1 cellular context compared by ENCODE assay signal in the genomic region with DNA sequence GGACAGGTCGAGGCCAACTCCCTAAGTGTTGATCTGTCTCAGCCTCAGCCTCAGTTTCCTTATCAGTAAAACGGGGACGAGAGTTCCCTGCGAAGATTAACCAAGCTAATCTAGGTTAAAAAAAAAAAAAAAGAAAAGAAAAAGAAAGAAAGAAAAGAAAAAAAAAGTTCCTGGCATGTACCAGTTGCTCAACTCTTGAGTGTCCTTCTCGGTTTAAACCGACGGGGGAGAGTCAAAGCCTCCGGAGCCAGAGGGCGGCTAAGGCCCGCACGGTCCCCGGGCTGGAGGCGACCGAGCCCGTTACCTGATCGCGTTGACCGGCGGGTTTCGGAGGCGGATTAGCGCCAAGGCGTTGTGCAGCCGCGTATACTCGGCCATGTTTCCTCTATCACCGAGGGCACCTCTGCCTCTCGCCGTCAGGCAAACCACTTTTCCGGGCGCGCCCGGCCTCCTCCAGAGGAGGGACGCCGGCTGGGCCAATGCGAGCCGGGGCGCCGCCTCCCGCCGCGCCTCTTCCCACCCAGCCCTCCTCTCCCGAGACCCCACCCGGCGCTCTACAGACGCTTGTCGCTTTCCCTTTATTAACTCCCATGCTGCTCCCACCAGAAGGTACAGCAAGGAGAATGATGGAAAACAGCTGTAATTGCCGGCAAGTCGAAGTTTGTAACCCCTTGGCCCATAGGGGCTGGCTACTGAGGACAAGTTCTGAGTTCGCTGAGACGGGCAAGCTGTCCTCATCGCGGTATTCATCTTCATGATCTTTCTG.
TF ChIP-seq lines count a peak whose summit lies in the region.

A gene (minus strand): TSS at position 405 of the 766 bp plus-strand sequence. CDS start 27 bp downstream, at position 378.

TF ChIP-seq in HepG2, 621 proteins besides CTCF, POLR2A, EP300 and RAD21 (continued from another document and continues in another):
- TF ChIP-seq FIP1L1 (IDR thresholded peaks at IDR 0.05; ENCODE audit: borderline replicate concordance, insufficient read depth, low read depth, low read length) (no peak), ZBTB8A (CRISPR knock-in tag; IDR thresholded peaks at IDR 0.05; ENCODE audit: borderline replicate concordance, low read depth) (no peak), AGO2 (optimal IDR thresholded peaks at IDR 0.05; ENCODE audit: low read depth, low read length) (peak; percentile 76), SP2 (CRISPR knock-in tag; IDR thresholded peaks at IDR 0.05) (no peak; the same call in 1 of the 2 replicates), WIZ (CRISPR knock-in tag; IDR thresholded peaks at IDR 0.05) (no peak), SRSF9 (IDR thresholded peaks at IDR 0.05; ENCODE audit: borderline replicate concordance, insufficient read depth, low read depth, low read length, poor library complexity, severe bottlenecking) (no peak), RARA (CRISPR knock-in tag; IDR thresholded peaks at IDR 0.05) (peak; percentile 12; the same call in 1 of the 2 replicates), ZNF230 (CRISPR knock-in tag; IDR thresholded peaks at IDR 0.05) (peak; percentile 71; the same call in 1 of the 2 replicates), DMAP1 (CRISPR knock-in tag; IDR thresholded peaks at IDR 0.05) (peak; percentile 54; the same call in 1 of the 2 replicates), ZNF746 (CRISPR knock-in tag; IDR thresholded peaks at IDR 0.05) (peak; percentile 51; the same call in 1 of the 2 replicates), SMAD9 (CRISPR knock-in tag; IDR thresholded peaks at IDR 0.05) (no peak), SRSF1 (optimal IDR thresholded peaks at IDR 0.05; ENCODE audit: low read depth, low read length) (peak; percentile 42), FLYWCH1 (CRISPR knock-in tag; IDR thresholded peaks at IDR 0.05) (no peak), ZNF501 (CRISPR knock-in tag; IDR thresholded peaks at IDR 0.05) (peak; percentile 70; the same call in 1 of the 2 replicates), NCOA5 (CRISPR knock-in tag; IDR thresholded peaks at IDR 0.05) (no peak), CEBPG (CRISPR knock-in tag; IDR thresholded peaks at IDR 0.05) (peak; percentile 24; the same call in 1 of the 2 replicates), MED13 (CRISPR knock-in tag; IDR thresholded peaks at IDR 0.05) (no peak), TARDBP (CRISPR knock-in tag; IDR thresholded peaks at IDR 0.05) (0 out of 2 replicates have a peak, but pooled peaks have one; percentile 28), ZNF788 (CRISPR knock-in tag; IDR thresholded peaks at IDR 0.05; ENCODE audit: borderline replicate concordance) (peak; percentile 42; the same call in 1 of the 2 replicates), ZNF572 (CRISPR knock-in tag; IDR thresholded peaks at IDR 0.05) (no peak), TCF12 (IDR thresholded peaks at IDR 0.05) (no peak), TCF12 (CRISPR knock-in tag; IDR thresholded peaks at IDR 0.05) (no peak), IRF2 (CRISPR knock-in tag; IDR thresholded peaks at IDR 0.05) (peak; percentile 66)
- TF ChIP-seq, protein P1, sequence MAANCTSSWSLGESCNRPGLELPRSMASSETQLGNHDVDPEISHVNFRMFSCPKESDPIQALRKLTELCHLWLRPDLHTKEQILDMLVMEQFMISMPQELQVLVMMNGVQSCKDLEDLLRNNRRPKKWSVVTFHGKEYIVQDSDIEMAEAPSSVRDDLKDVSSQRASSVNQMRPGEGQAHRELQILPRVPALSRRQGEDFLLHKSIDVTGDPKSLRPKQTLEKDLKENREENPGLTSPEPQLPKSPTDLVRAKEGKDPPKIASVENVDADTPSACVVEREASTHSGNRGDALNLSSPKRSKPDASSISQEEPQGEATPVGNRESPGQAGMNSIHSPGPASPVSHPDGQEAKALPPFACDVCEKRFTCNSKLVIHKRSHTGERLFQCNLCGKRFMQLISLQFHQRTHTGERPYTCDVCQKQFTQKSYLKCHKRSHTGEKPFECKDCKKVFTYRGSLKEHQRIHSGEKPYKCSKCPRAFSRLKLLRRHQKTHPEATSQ (CRISPR knock-in tag; IDR thresholded peaks at IDR 0.05; ENCODE audit: borderline replicate concordance), result no peak
- TF ChIP-seq, protein P2, sequence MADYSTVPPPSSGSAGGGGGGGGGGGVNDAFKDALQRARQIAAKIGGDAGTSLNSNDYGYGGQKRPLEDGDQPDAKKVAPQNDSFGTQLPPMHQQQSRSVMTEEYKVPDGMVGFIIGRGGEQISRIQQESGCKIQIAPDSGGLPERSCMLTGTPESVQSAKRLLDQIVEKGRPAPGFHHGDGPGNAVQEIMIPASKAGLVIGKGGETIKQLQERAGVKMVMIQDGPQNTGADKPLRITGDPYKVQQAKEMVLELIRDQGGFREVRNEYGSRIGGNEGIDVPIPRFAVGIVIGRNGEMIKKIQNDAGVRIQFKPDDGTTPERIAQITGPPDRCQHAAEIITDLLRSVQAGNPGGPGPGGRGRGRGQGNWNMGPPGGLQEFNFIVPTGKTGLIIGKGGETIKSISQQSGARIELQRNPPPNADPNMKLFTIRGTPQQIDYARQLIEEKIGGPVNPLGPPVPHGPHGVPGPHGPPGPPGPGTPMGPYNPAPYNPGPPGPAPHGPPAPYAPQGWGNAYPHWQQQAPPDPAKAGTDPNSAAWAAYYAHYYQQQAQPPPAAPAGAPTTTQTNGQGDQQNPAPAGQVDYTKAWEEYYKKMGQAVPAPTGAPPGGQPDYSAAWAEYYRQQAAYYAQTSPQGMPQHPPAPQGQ (CRISPR knock-in tag; IDR thresholded peaks at IDR 0.05; ENCODE audit: borderline replicate concordance), result no peak
- TF ChIP-seq, protein P3, sequence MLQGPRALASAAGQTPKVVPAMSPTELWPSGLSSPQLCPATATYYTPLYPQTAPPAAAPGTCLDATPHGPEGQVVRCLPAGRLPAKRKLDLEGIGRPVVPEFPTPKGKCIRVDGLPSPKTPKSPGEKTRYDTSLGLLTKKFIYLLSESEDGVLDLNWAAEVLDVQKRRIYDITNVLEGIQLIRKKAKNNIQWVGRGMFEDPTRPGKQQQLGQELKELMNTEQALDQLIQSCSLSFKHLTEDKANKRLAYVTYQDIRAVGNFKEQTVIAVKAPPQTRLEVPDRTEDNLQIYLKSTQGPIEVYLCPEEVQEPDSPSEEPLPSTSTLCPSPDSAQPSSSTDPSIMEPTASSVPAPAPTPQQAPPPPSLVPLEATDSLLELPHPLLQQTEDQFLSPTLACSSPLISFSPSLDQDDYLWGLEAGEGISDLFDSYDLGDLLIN (CRISPR knock-in tag; IDR thresholded peaks at IDR 0.05; ENCODE audit: borderline replicate concordance), result no peak
- TF ChIP-seq, protein P4, sequence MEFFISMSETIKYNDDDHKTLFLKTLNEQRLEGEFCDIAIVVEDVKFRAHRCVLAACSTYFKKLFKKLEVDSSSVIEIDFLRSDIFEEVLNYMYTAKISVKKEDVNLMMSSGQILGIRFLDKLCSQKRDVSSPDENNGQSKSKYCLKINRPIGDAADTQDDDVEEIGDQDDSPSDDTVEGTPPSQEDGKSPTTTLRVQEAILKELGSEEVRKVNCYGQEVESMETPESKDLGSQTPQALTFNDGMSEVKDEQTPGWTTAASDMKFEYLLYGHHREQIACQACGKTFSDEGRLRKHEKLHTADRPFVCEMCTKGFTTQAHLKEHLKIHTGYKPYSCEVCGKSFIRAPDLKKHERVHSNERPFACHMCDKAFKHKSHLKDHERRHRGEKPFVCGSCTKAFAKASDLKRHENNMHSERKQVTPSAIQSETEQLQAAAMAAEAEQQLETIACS (CRISPR knock-in tag; IDR thresholded peaks at IDR 0.05), result no peak
- TF ChIP-seq, protein P5, sequence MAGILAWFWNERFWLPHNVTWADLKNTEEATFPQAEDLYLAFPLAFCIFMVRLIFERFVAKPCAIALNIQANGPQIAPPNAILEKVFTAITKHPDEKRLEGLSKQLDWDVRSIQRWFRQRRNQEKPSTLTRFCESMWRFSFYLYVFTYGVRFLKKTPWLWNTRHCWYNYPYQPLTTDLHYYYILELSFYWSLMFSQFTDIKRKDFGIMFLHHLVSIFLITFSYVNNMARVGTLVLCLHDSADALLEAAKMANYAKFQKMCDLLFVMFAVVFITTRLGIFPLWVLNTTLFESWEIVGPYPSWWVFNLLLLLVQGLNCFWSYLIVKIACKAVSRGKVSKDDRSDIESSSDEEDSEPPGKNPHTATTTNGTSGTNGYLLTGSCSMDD (CRISPR knock-in tag; IDR thresholded peaks at IDR 0.05), result no peak
- TF ChIP-seq, protein P6, sequence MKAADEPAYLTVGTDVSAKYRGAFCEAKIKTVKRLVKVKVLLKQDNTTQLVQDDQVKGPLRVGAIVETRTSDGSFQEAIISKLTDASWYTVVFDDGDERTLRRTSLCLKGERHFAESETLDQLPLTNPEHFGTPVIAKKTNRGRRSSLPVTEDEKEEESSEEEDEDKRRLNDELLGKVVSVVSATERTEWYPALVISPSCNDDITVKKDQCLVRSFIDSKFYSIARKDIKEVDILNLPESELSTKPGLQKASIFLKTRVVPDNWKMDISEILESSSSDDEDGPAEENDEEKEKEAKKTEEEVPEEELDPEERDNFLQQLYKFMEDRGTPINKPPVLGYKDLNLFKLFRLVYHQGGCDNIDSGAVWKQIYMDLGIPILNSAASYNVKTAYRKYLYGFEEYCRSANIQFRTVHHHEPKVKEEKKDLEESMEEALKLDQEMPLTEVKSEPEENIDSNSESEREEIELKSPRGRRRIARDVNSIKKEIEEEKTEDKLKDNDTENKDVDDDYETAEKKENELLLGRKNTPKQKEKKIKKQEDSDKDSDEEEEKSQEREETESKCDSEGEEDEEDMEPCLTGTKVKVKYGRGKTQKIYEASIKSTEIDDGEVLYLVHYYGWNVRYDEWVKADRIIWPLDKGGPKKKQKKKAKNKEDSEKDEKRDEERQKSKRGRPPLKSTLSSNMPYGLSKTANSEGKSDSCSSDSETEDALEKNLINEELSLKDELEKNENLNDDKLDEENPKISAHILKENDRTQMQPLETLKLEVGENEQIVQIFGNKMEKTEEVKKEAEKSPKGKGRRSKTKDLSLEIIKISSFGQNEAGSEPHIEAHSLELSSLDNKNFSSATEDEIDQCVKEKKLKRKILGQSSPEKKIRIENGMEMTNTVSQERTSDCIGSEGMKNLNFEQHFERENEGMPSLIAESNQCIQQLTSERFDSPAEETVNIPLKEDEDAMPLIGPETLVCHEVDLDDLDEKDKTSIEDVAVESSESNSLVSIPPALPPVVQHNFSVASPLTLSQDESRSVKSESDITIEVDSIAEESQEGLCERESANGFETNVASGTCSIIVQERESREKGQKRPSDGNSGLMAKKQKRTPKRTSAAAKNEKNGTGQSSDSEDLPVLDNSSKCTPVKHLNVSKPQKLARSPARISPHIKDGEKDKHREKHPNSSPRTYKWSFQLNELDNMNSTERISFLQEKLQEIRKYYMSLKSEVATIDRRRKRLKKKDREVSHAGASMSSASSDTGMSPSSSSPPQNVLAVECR (CRISPR knock-in tag; IDR thresholded peaks at IDR 0.05; ENCODE audit: borderline replicate concordance), result peak; percentile 73; the same call in 1 of the 2 replicates
- TF ChIP-seq, protein P7, sequence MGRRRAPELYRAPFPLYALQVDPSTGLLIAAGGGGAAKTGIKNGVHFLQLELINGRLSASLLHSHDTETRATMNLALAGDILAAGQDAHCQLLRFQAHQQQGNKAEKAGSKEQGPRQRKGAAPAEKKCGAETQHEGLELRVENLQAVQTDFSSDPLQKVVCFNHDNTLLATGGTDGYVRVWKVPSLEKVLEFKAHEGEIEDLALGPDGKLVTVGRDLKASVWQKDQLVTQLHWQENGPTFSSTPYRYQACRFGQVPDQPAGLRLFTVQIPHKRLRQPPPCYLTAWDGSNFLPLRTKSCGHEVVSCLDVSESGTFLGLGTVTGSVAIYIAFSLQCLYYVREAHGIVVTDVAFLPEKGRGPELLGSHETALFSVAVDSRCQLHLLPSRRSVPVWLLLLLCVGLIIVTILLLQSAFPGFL (CRISPR knock-in tag; IDR thresholded peaks at IDR 0.05), result no peak
- TF ChIP-seq, protein P8, sequence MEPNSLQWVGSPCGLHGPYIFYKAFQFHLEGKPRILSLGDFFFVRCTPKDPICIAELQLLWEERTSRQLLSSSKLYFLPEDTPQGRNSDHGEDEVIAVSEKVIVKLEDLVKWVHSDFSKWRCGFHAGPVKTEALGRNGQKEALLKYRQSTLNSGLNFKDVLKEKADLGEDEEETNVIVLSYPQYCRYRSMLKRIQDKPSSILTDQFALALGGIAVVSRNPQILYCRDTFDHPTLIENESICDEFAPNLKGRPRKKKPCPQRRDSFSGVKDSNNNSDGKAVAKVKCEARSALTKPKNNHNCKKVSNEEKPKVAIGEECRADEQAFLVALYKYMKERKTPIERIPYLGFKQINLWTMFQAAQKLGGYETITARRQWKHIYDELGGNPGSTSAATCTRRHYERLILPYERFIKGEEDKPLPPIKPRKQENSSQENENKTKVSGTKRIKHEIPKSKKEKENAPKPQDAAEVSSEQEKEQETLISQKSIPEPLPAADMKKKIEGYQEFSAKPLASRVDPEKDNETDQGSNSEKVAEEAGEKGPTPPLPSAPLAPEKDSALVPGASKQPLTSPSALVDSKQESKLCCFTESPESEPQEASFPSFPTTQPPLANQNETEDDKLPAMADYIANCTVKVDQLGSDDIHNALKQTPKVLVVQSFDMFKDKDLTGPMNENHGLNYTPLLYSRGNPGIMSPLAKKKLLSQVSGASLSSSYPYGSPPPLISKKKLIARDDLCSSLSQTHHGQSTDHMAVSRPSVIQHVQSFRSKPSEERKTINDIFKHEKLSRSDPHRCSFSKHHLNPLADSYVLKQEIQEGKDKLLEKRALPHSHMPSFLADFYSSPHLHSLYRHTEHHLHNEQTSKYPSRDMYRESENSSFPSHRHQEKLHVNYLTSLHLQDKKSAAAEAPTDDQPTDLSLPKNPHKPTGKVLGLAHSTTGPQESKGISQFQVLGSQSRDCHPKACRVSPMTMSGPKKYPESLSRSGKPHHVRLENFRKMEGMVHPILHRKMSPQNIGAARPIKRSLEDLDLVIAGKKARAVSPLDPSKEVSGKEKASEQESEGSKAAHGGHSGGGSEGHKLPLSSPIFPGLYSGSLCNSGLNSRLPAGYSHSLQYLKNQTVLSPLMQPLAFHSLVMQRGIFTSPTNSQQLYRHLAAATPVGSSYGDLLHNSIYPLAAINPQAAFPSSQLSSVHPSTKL (CRISPR knock-in tag; IDR thresholded peaks at IDR 0.05), result peak; percentile 63
- TF ChIP-seq, protein P9, sequence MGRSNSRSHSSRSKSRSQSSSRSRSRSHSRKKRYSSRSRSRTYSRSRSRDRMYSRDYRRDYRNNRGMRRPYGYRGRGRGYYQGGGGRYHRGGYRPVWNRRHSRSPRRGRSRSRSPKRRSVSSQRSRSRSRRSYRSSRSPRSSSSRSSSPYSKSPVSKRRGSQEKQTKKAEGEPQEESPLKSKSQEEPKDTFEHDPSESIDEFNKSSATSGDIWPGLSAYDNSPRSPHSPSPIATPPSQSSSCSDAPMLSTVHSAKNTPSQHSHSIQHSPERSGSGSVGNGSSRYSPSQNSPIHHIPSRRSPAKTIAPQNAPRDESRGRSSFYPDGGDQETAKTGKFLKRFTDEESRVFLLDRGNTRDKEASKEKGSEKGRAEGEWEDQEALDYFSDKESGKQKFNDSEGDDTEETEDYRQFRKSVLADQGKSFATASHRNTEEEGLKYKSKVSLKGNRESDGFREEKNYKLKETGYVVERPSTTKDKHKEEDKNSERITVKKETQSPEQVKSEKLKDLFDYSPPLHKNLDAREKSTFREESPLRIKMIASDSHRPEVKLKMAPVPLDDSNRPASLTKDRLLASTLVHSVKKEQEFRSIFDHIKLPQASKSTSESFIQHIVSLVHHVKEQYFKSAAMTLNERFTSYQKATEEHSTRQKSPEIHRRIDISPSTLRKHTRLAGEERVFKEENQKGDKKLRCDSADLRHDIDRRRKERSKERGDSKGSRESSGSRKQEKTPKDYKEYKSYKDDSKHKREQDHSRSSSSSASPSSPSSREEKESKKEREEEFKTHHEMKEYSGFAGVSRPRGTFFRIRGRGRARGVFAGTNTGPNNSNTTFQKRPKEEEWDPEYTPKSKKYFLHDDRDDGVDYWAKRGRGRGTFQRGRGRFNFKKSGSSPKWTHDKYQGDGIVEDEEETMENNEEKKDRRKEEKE (IDR thresholded peaks at IDR 0.05), result no peak
- TF ChIP-seq, protein P10, sequence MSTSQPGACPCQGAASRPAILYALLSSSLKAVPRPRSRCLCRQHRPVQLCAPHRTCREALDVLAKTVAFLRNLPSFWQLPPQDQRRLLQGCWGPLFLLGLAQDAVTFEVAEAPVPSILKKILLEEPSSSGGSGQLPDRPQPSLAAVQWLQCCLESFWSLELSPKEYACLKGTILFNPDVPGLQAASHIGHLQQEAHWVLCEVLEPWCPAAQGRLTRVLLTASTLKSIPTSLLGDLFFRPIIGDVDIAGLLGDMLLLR (CRISPR knock-in tag; IDR thresholded peaks at IDR 0.05), result no peak
